25 cellular contexts compared by ENCODE assay signal in the genomic region with DNA sequence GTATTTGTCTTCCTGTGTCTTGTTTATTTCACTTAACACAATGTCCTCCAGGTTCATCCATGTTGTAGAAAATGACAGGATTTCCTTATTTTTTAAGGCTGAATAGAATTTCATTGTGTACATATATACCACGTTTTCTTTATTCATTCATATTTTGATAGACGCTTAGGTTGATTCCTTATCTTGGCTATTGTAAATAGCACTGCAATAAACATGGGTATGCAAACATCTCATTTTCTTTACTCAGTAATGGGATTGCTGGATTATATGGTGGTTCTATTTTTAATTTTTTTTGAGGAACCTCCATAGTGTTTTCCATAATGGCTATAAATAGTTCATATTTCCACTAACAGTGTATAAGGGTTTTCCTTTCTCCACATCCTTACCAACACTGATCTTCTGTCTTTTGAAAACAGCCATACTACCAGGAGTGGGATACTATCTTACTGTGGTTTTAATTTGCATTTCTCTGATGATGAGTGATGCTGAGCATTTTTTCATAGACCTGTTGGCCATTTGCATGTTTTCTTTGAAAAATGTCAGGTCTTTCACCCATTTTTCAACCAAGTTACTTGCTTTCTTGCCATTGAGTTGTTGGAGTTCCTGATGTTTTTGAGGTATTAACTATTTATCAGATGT. TPM values are rescaled to one million over a fixed set of nuclear protein-coding genes. Genes with fewer than 3 reads are reported as not detected.
DNase-seq lines count a peak whose midpoint lies in the region; ATAC-seq, FAIRE-seq and TF ChIP-seq lines count a peak whose summit lies in the region.
"Had no signal": no experiment of that assay in that cellular context is flagged by ENCODE, and none has a peak within 500 bp of the region (broad histone marks: within the 10 kb centered on the region; RNA-seq: fewer than 3 reads in every experiment).

No MANE protein-coding gene starts in this region.

- 39 to 40% methylated on average over 2 of the region's 2 CpGs for WGBS in pancreas, 2 donors

- peaks cover 54 to 59% (median 54%) of the 10 kb centered on the region in 3 donors for H3K4me1 ChIP-seq in pancreas

- no peaks in the 10 kb centered on the region for H3K27me3 ChIP-seq in pancreas
- H3K27me3 ChIP-seq: breast epithelium, heart left ventricle, neural progenitor cell, upper lobe of left lung had no signal

- DNase-seq in activated naive CD4-positive, alpha-beta T cell treated with anti-CD3 and anti-CD28 coated beads, Interleukin-2, amount 50 U/mL, for 72 hours (ENCODE audit: low spot score in 2 of 2) = no peak
- no peak for DNase-seq in activated naive CD4-positive, alpha-beta T cell treated with anti-CD3 and anti-CD28 coated beads, Interleukin-2, amount 50 U/mL, for 16 hours
- DNase-seq in NCI-H526 treated with DMSO at 0.1 percent for 48 hours (lab: John Stamatoyannopoulos, UW) = peak; percentile 6
- no peak for DNase-seq in pancreas
- DNase-seq: activated CD4-positive, CD25-positive, alpha-beta regulatory T cell treated with anti-CD3 and anti-CD28 coated beads, Interleukin-2, amount 50 U/mL, for 72 hours; activated effector memory CD4-positive, alpha-beta T cell treated with Interleukin-2 at 50 U/mL for 16 hours; amygdala; C1 segment of cervical spinal cord; effector CD4-positive, alpha-beta T cell; heart left ventricle; IMR-90; lower lobe of right lung; NCI-H146; NCI-H446 treated with DMSO at 0.1 percent for 48 hours; OCI-M1; right cardiac atrium; stimulated activated CD4-positive, alpha-beta T cell treated with anti-CD3 and anti-CD28 coated beads, Interleukin-2, amount 100 ng/mL, for 24 hours; upper lobe of left lung had no signal

- H3K36me3 Mint-ChIP-seq in activated naive CD4-positive, alpha-beta T cell treated with anti-CD3 and anti-CD28 coated beads, Interleukin-2, amount 50 U/mL, for 72 hours = peaks cover 4 to 9% of the 10 kb centered on the region in 2 donors
- H3K36me3 Mint-ChIP-seq: neural progenitor cell had no signal

- H3K4me3 ChIP-seq in pancreas = no peak overlapping the region
- H3K4me3 ChIP-seq: breast epithelium, heart left ventricle, lower lobe of right lung, neural progenitor cell, SK-N-MC, upper lobe of left lung had no signal

- intact Hi-C loops in pancreas (cut with DNase I) = no loop called here

- ATAC-seq in activated naive CD4-positive, alpha-beta T cell treated with anti-CD3 and anti-CD28 coated beads, Interleukin-2, amount 50 U/mL, for 72 hours = peak in 1 of 2 donors; percentile 37
- ATAC-seq in HG02840 (IDR thresholded peaks at IDR 0.05; ENCODE audit: low FRiP score, unreplicated experiment) (no peak), pancreas (no peak), HG02938 (IDR thresholded peaks at IDR 0.05; ENCODE audit: unreplicated experiment) (no peak)
- ATAC-seq: heart left ventricle, lower lobe of right lung, right cardiac atrium had no signal

- peak; percentile 18 for FAIRE-seq in colon (lab: Jason Lieb, UNC)
- FAIRE-seq in pancreas (lab: Jason Lieb, UNC) = no peak

- no peak for TF ChIP-seq CTCF in pancreas (IDR thresholded peaks at IDR 0.05)

- peak overlapping the region; percentile 9 to 85 for H3K27ac Mint-ChIP-seq in activated naive CD4-positive, alpha-beta T cell treated with anti-CD3 and anti-CD28 coated beads, Interleukin-2, amount 50 U/mL, for 72 hours
- H3K27ac Mint-ChIP-seq: neural progenitor cell had no signal

- H3K36me3 ChIP-seq in pancreas = no peaks in the 10 kb centered on the region
- H3K36me3 ChIP-seq: breast epithelium, heart left ventricle, lower lobe of right lung, neural progenitor cell had no signal

- H3K27ac ChIP-seq in pancreas = no peak overlapping the region
- H3K27ac ChIP-seq: breast epithelium, lower lobe of right lung, neural progenitor cell, upper lobe of left lung had no signal

- H3K9me3 Mint-ChIP-seq in activated naive CD4-positive, alpha-beta T cell treated with anti-CD3 and anti-CD28 coated beads, Interleukin-2, amount 50 U/mL, for 72 hours = no peaks in the 10 kb centered on the region
- H3K9me3 Mint-ChIP-seq: neural progenitor cell; T-helper 1 cell treated with Interleukin-12 subunit alpha and Interleukin-12 subunit beta and Interleukin-4 antibody, amounts not matched to agents 30 μg/mL and 1 μg/mL, for 36 hours had no signal

- no peaks in the 10 kb centered on the region for H3K9me3 ChIP-seq in pancreas
- H3K9me3 ChIP-seq: breast epithelium, heart left ventricle, lower lobe of right lung, upper lobe of left lung had no signal

RNA-seq across cellular contexts. Expression of a gene that starts 32.8 kb away (rescaled TPM):
- total RNA-seq in activated naive CD4-positive, alpha-beta T cell treated with anti-CD3 and anti-CD28 coated beads, Interleukin-2, amount 50 U/mL, for 72 hours = 10 to 100 TPM; 37.4 to 64.8 TPM
- total RNA-seq in pancreas = 10 to 100 TPM; 18.1 to 38.7 (median 27.8) TPM
- 10 to 100 TPM in 1 of 2 donors, 1 to 10 TPM in 1; 5.8 to 10.1 TPM for polyA plus RNA-seq in pancreas
